In the genomic region with DNA sequence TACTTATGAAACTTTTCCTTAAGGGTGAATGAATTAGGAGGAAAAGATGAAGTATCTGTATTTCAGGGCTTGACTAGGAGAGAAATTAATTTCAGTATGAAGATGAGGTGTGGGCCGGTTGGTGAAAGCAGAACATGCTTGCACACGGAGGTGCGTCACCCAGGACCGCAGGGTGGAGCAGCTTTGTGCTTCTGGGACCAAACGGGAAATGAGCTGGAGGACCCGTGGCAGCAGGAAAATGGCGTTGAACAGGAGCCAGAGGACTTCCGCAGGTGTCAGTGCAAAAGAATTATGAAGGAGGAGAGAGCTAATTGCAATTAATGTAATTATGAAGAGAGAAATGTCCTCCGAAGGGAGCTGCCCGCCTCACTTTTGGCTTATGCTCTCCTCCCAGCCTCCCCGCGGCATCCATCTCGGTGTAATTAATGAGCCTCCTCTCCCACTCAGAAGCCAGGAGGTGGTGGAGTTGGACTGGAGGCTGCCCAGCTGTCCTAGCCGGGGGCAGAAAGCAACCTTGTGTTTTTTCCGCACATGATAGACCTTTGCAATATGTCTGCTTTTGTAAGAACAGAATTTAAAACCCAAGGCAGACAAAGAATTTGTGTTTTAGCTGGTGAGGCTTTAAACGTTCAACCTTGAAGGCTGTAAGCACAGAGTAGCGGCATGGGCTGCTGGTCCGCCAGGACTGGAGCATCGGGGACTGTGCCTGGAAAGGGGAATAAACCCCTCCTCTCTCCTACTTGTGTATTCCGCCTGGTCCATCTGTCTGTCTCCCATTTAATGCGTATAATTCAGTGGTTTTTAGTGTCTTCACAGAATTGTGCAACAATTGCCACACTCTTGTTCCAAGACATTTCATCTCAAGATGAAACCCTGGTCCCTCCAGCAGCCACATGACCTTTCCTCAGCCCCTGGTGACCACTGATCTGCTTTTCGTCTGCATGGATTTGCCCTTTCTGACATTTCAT, we compare ENCODE assay signal across 11 cellular contexts.
DNase-seq lines count a peak whose midpoint lies in the region; ATAC-seq and TF ChIP-seq lines count a peak whose summit lies in the region.
"Had no signal": no experiment of that assay in that cellular context is flagged by ENCODE, and none has a peak within 500 bp of the region (broad histone marks: within the 10 kb centered on the region; RNA-seq: fewer than 3 reads in every experiment).

No MANE protein-coding gene starts in this region.

- H4K20me1 ChIP-seq in hepatocyte (ENCODE audit: insufficient read depth, poor library complexity, severe bottlenecking) = no peaks in the 10 kb centered on the region

- WGBS in hepatocyte (ENCODE audit: low lambda C conversion rate, missing lambda C conversion rate) = 93% methylated on average over 22 of the region's 22 CpGs

- H3K27me3 ChIP-seq in hepatocyte (no peaks in the 10 kb centered on the region), brain microvascular endothelial cell (replicated peaks) (no peaks in the 10 kb centered on the region)

- peaks cover 9% of the 10 kb centered on the region for H3K4me1 Mint-ChIP-seq in activated naive CD8-positive, alpha-beta T cell treated with anti-CD3 and anti-CD28 coated beads for 36 hours

- H2AFZ ChIP-seq in hepatocyte = no peak overlapping the region

- H3K36me3 ChIP-seq in hepatocyte (replicated peaks; ENCODE audit: insufficient read depth, low read depth) (peaks cover 3% of the 10 kb centered on the region), brain microvascular endothelial cell (replicated peaks) (no peaks in the 10 kb centered on the region)

- peak overlapping the region; percentile 54 for H3K4me2 ChIP-seq in hepatocyte

- peak; percentile 91 for ATAC-seq in sciatic nerve
- no peak for ATAC-seq in GM21360 (IDR thresholded peaks at IDR 0.05; ENCODE audit: unreplicated experiment)

- no peaks in the 10 kb centered on the region for H3K9me3 ChIP-seq in hepatocyte (ENCODE audit: low read depth)

- H3K4me3 Mint-ChIP-seq in activated naive CD8-positive, alpha-beta T cell treated with anti-CD3 and anti-CD28 coated beads for 36 hours = no peak overlapping the region

- H3K4me3 ChIP-seq in hepatocyte = no peak overlapping the region
- H3K4me3 ChIP-seq in brain microvascular endothelial cell (ENCODE audit: low read depth, low read length) = no peak overlapping the region

- peaks cover 17% of the 10 kb centered on the region for H3K36me3 Mint-ChIP-seq in activated naive CD8-positive, alpha-beta T cell treated with anti-CD3 and anti-CD28 coated beads for 36 hours

- H3K4me1 ChIP-seq in hepatocyte (ENCODE audit: insufficient read depth) = peaks cover 3% of the 10 kb centered on the region

- H3K27ac Mint-ChIP-seq in activated naive CD8-positive, alpha-beta T cell treated with anti-CD3 and anti-CD28 coated beads for 36 hours = peak overlapping the region; percentile 5

- TF ChIP-seq CTCF in hepatocyte (IDR thresholded peaks at IDR 0.05; ENCODE audit: poor library complexity) (no peak), brain microvascular endothelial cell (IDR thresholded peaks at IDR 0.05; ENCODE audit: low read depth, low read length, missing control alignments) (no peak)

- intact Hi-C loops in sciatic nerve (cut with DNase I) = no loop called here

- DNase-seq in ELR (ENCODE audit: low read depth) (peak; percentile 41), hepatocyte (ENCODE audit: low spot score) (no peak), sciatic nerve (ENCODE audit: low spot score) (no peak), AML-193 (lab: John Stamatoyannopoulos, UW) (no peak), brain microvascular endothelial cell (no peak), NCI-H146 treated with DMSO at 0.1 percent for 48 hours (lab: John Stamatoyannopoulos, UW; ENCODE audit: unreplicated experiment) (no peak)
- no peak for DNase-seq in activated naive CD8-positive, alpha-beta T cell treated with anti-CD3 and anti-CD28 coated beads for 36 hours
- DNase-seq: COR-L47; NCI-H187 treated with DMSO at 0.1 percent for 48 hours; stimulated activated CD4-positive, alpha-beta T cell treated with anti-CD3 and anti-CD28 coated beads, Interleukin-12 subunit alpha, Interleukin-12 subunit beta, amount 100 ng/mL, for 4 hours had no signal

- peak overlapping the region; percentile 77 for H3K27ac ChIP-seq in hepatocyte
- H3K27ac ChIP-seq in brain microvascular endothelial cell = no peak overlapping the region

- H3K9me2 ChIP-seq in hepatocyte (replicated peaks; ENCODE audit: insufficient read depth) = no peaks in the 10 kb centered on the region

- no peaks in the 10 kb centered on the region for H3K9me3 Mint-ChIP-seq in activated naive CD8-positive, alpha-beta T cell treated with anti-CD3 and anti-CD28 coated beads for 36 hours

- H3K27me3 Mint-ChIP-seq in activated naive CD8-positive, alpha-beta T cell treated with anti-CD3 and anti-CD28 coated beads for 36 hours = no peaks in the 10 kb centered on the region

- in situ Hi-C loops in brain microvascular endothelial cell (cut with HindIII; ENCODE audit: low pct_ligation_motif_present, low sequenced_read_pairs) = no loop called here

- H3K79me2 ChIP-seq in hepatocyte = no peaks in the 10 kb centered on the region
